ENCODE assay signal across 1 cellular context in genomic region chr17:43927101-43927935, GRCh38.
TF ChIP-seq lines count a peak whose summit lies in the region.

No MANE protein-coding gene starts in this region.

TF ChIP-seq in endothelial cell of umbilical vein, 7 proteins besides CTCF, POLR2A, EP300 and RAD21:
- TF ChIP-seq GATA2 (IDR thresholded peaks at IDR 0.05; ENCODE audit: insufficient read depth, insufficient read length, low read depth, low read length) (no peak), FOS (IDR thresholded peaks at IDR 0.05; ENCODE audit: borderline replicate concordance, insufficient read depth, low read length) (no peak), EZH2 (IDR thresholded peaks at IDR 0.05; ENCODE audit: borderline replicate concordance, low read depth, low read length, severe bottlenecking) (peak; percentile 70), MAX (IDR thresholded peaks at IDR 0.05; ENCODE audit: insufficient read depth, insufficient read length) (no peak), MYC (IDR thresholded peaks at IDR 0.05; ENCODE audit: low read depth, low read length) (no peak), POLR2AphosphoS5 (IDR thresholded peaks at IDR 0.05; ENCODE audit: insufficient read depth, low read depth, low read length) (no peak), JUN (IDR thresholded peaks at IDR 0.05; ENCODE audit: borderline replicate concordance, insufficient read depth, insufficient read length, low read depth) (no peak)
TF ChIP-seq in endothelial cell of umbilical vein: peak in this region for 1.
